In the genomic region with DNA sequence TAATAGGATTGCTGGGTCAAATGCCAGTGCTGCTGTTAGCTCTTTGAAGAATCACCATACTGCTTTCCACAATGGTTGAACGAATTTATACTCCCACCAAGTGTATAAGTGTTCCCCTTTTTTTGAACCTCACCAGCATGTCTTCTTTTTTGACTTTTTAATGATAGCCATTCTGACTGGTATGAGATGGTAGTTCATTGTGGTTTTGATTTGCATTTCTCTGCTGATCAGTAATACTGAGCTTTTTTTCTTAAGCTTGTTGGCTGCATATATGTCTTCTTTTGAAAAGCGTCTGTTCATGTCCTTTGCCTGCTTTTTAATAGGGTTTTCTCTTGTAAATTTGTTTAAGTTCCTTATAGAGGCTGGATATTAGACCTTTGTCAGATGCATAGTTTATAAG, we compare ENCODE assay signal across 17 cellular contexts. TPM values are rescaled to one million over a fixed set of nuclear protein-coding genes. Genes with fewer than 3 reads are reported as not detected.
A peak's percentile ranks its signal among the peaks of the same experiment; 100 is the strongest.
DNase-seq lines count a peak whose midpoint lies in the region; ATAC-seq, FAIRE-seq and TF ChIP-seq lines count a peak whose summit lies in the region.
"Had no signal": no experiment of that assay in that cellular context is flagged by ENCODE, and none has a peak within 500 bp of the region (broad histone marks: within the 10 kb centered on the region; RNA-seq: fewer than 3 reads in every experiment).

No MANE protein-coding gene starts in this region.

- DNase-seq in GM18507 (ENCODE audit: extremely low spot score, insufficient read length, low read depth), result no peak
- DNase-seq in Kasumi-1 (lab: John Stamatoyannopoulos, UW), result no peak
- no peak for DNase-seq in mucosa of gallbladder (ENCODE audit: low spot score)
- no peak for DNase-seq in activated naive CD4-positive, alpha-beta T cell treated with Interleukin-2 at 50 U/mL for 16 hours
- DNase-seq: 8988T; CD4-positive, alpha-beta memory T cell; DMS153; DMS79; GDM1; GM23248; KG1 had no signal

- H3K27ac ChIP-seq in OCI-LY3 (ENCODE audit: low read length), result no peak overlapping the region
- H3K27ac ChIP-seq: BLaER1, GM23248 had no signal

- no peak overlapping the region for H2AFZ ChIP-seq in OCI-LY3 (ENCODE audit: low read depth, low read length)
- H2AFZ ChIP-seq: GM23248 had no signal

- peaks cover 17% of the 10 kb centered on the region for H3K4me1 ChIP-seq in OCI-LY3 (ENCODE audit: low read length)
- H3K4me1 ChIP-seq: BLaER1 had no signal

- H3K27me3 ChIP-seq in OCI-LY3 (ENCODE audit: low read depth, low read length), result no peaks in the 10 kb centered on the region
- H3K27me3 ChIP-seq: BLaER1 had no signal

- peak; percentile 36 for FAIRE-seq in GM18507 (lab: Jason Lieb, UNC)

- peaks cover 8% of the 10 kb centered on the region for H4K20me1 ChIP-seq in OCI-LY3 (ENCODE audit: insufficient read depth, low read length)

- H3K4me3 ChIP-seq in OCI-LY3 (ENCODE audit: low read length), result no peak overlapping the region
- H3K4me3 ChIP-seq: BLaER1, GM23248, HAP-1 had no signal

- no peaks in the 10 kb centered on the region for H3K9me3 ChIP-seq in OCI-LY3 (ENCODE audit: insufficient read depth, low read length)
- H3K9me3 ChIP-seq: BLaER1, HAP-1 had no signal

- peak overlapping the region; percentile 17 for H3K4me2 ChIP-seq in OCI-LY3 (ENCODE audit: low read length)
- H3K4me2 ChIP-seq: BLaER1 had no signal

- H3K9ac ChIP-seq in OCI-LY3 (ENCODE audit: low read length), result no peak overlapping the region
- H3K9ac ChIP-seq: BLaER1, GM23248 had no signal

- no peak for TF ChIP-seq CTCF in OCI-LY3 (IDR thresholded peaks at IDR 0.05; ENCODE audit: low read depth, low read length)

- peaks cover 12% of the 10 kb centered on the region; the same call in 1 of the 2 replicates for H3K79me2 ChIP-seq in OCI-LY3 (ENCODE audit: low read length)

- ATAC-seq in GM18867 (IDR thresholded peaks at IDR 0.05; ENCODE audit: unreplicated experiment) (peak; percentile 66), GM19463 (IDR thresholded peaks at IDR 0.05; ENCODE audit: unreplicated experiment) (peak; percentile 60), HG03095 (IDR thresholded peaks at IDR 0.05; ENCODE audit: unreplicated experiment) (no peak)

- peaks cover 61% of the 10 kb centered on the region for H3K36me3 ChIP-seq in OCI-LY3 (replicated peaks; ENCODE audit: low read depth, low read length)

RNA-seq across cellular contexts. Expression of gene USP38, which starts 14.8 kb away (rescaled TPM):
- 21.6 TPM for total RNA-seq in mucosa of gallbladder
